8 cellular contexts compared by ENCODE assay signal in genomic region chrX:119871599-119872395, GRCh38. TPM values are rescaled to one million over a fixed set of nuclear protein-coding genes. Genes with fewer than 3 reads are reported as not detected.
DNase-seq lines count a peak whose midpoint lies in the region; ATAC-seq and TF ChIP-seq lines count a peak whose summit lies in the region.

NDUFA1 (plus strand) TSS chrX:119871832; CDS start chrX:119871912, 80 bp downstream.
RNF113A (minus strand) TSS chrX:119871733; CDS start chrX:119871613, 120 bp downstream.

- peak within 1 kb of the TSS; percentile 72 for H3K4me3 ChIP-seq in mesendoderm (ENCODE audit: low read length)

- H3K18ac ChIP-seq in mesendoderm (ENCODE audit: low read length) = peak within 1 kb of the TSS; percentile 78

- H3K4me1 Mint-ChIP-seq in effector memory CD8-positive, alpha-beta T cell (ENCODE audit: low read depth in 2 of 2) = peaks cover 6 to 16% of the 10 kb centered on the region in 2 donors

- no peak for TF ChIP-seq CTCF in GM20000 (IDR thresholded peaks at IDR 0.05; ENCODE audit: extremely low read depth, missing control alignments)

- peak within 1 kb of the TSS; percentile 65 for H4K8ac ChIP-seq in mesendoderm (ENCODE audit: low read depth, low read length)

- no peak within 1 kb of the TSS for H2BK5ac ChIP-seq in mesendoderm (ENCODE audit: low read length)

- DNase-seq in COLO829 (ENCODE audit: low spot score) (peak; percentile 76), GM20000 (ENCODE audit: low spot score) (peak; percentile 77), HS-5 (ENCODE audit: low read depth) (peak; percentile 49), NOMO-1 treated with DMSO at 0.1 percent for 48 hours (lab: John Stamatoyannopoulos, UW; ENCODE audit: unreplicated experiment) (peak; percentile 82), mesendoderm (peak; percentile 91)
- DNase-seq in activated CD8-positive, alpha-beta memory T cell treated with anti-CD3 and anti-CD28 coated beads for 48 hours (ENCODE audit: low read depth in 2 of 3, low spot score in 2 of 3) = peak; percentile 42 to 63 (median 51)
- DNase-seq in effector memory CD8-positive, alpha-beta T cell = peak; percentile 74 to 79 (median 78)
- DNase-seq in stimulated activated CD8-positive, alpha-beta memory T cell treated with anti-CD3 and anti-CD28 coated beads, Interleukin-15, amount 100 ng/mL, for 1 hour (ENCODE audit: low read depth) = peak; percentile 65

- no peaks in the 10 kb centered on the region for H3K4me1 ChIP-seq in mesendoderm (ENCODE audit: control insufficient read depth, low read depth, low read length)

- peak within 1 kb of the TSS; percentile 55 for H3K4ac ChIP-seq in mesendoderm (ENCODE audit: low read depth, low read length)

- no peak within 1 kb of the TSS for H3K23ac ChIP-seq in mesendoderm (ENCODE audit: low read length)

- H3K9me3 Mint-ChIP-seq in effector memory CD8-positive, alpha-beta T cell = no peaks in the 10 kb centered on the region

- H3K27me3 ChIP-seq in mesendoderm (ENCODE audit: insufficient read depth, low read length, poor library complexity) = no peaks in the 10 kb centered on the region

- H4K5ac ChIP-seq in mesendoderm (ENCODE audit: low read length) = no peak within 1 kb of the TSS

- no peaks in the 10 kb centered on the region for H3K79me2 ChIP-seq in mesendoderm (ENCODE audit: control insufficient read depth, insufficient read depth, low read length)

- H3K36me3 ChIP-seq in mesendoderm (ENCODE audit: control insufficient read depth, insufficient read depth, low read length) = no peaks in the 10 kb centered on the region

- peak within 1 kb of the TSS; percentile 84 for H3K9ac ChIP-seq in mesendoderm (ENCODE audit: low read length)

- no peaks in the 10 kb centered on the region for H3K79me1 ChIP-seq in mesendoderm (ENCODE audit: low read length)

- peak within 1 kb of the TSS; percentile 96 to 99 for H3K4me3 Mint-ChIP-seq in effector memory CD8-positive, alpha-beta T cell

- H3K36me3 Mint-ChIP-seq in effector memory CD8-positive, alpha-beta T cell (ENCODE audit: insufficient read depth) = peaks cover 38% of the 10 kb centered on the region

- H3K27ac ChIP-seq in mesendoderm (ENCODE audit: low read depth, low read length) = peak within 1 kb of the TSS; percentile 83

- peak within 1 kb of the TSS; percentile 75 for H3K4me2 ChIP-seq in mesendoderm (ENCODE audit: low read length)

- H3K27me3 Mint-ChIP-seq in effector memory CD8-positive, alpha-beta T cell = no peaks in the 10 kb centered on the region

- WGBS in mesendoderm (ENCODE audit: extremely low coverage, insufficient coverage, low lambda C conversion rate) = no CpG with 5 or more reads among the region's 62 CpGs

- ATAC-seq in effector memory CD8-positive, alpha-beta T cell (replicated peaks) = peak; percentile 88

- H3K56ac ChIP-seq in mesendoderm (ENCODE audit: low read length) = peak within 1 kb of the TSS; percentile 93

- H2BK120ac ChIP-seq in mesendoderm (ENCODE audit: low read depth, low read length) = no peak within 1 kb of the TSS

- H3K27ac Mint-ChIP-seq in effector memory CD8-positive, alpha-beta T cell = peak within 1 kb of the TSS; percentile 99 to 100

- no peak within 1 kb of the TSS for H2BK15ac ChIP-seq in mesendoderm (replicated peaks; ENCODE audit: low read depth)

- no peak within 1 kb of the TSS for H2AK5ac ChIP-seq in mesendoderm (ENCODE audit: low read length)

RNA-seq across cellular contexts. Expression of gene NDUFA1, which starts in this region (rescaled TPM):
- polyA plus RNA-seq in mesendoderm (2013, experiment 1 of 2) = 126 TPM
- polyA plus RNA-seq in mesendoderm (2013, experiment 2 of 2) = 126 TPM

RNA-seq across cellular contexts. Expression of gene RNF113A, which starts in this region (rescaled TPM):
- 11.9 TPM for polyA plus RNA-seq in mesendoderm (2013, experiment 1 of 2)
- polyA plus RNA-seq in mesendoderm (2013, experiment 2 of 2) = 11.3 TPM

Comparison
In these comparisons a context has a peak if more than half of its experiments do, and no peak if none do; other contexts are left out.
1. Peak in every context shown above with its lines: DNase-seq, ATAC-seq, H3K4me3 ChIP-seq and H3K27ac ChIP-seq.